19 cellular contexts compared by ENCODE assay signal in the genomic region with DNA sequence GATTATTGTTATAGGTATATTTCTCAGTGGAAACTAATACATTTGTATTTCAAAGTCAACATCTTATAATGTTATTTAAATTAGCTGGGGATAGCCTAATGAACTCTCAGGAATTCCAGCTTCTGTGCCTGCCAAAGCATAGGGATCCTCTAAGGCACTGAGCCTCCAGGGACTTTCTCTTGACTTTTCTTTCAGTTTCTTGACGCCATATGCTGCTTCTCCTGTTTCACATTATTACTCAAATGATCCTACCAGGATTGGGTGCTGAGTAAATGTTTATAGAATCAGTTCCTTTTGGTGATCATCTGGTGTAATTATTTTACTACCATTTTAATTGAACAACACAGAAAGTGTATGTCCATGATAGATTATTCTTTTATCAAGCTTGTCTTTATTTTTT. TPM values are rescaled to one million over a fixed set of nuclear protein-coding genes. Genes with fewer than 3 reads are reported as not detected.
DNase-seq lines count a peak whose midpoint lies in the region; ATAC-seq and TF ChIP-seq lines count a peak whose summit lies in the region.
"Had no signal": no experiment of that assay in that cellular context is flagged by ENCODE, and none has a peak within 500 bp of the region (broad histone marks: within the 10 kb centered on the region; RNA-seq: fewer than 3 reads in every experiment).

No MANE protein-coding gene starts in this region.

- no peaks in the 10 kb centered on the region for H3K9me3 ChIP-seq in body of pancreas
- H3K9me3 ChIP-seq: prostate gland, uterus had no signal

- WGBS in mesendoderm (ENCODE audit: extremely low coverage, insufficient coverage, low lambda C conversion rate): no CpG with 5 or more reads among the region's 1 CpG
- 76 to 82% methylated on average over 1 of the region's 1 CpG for WGBS in body of pancreas, 2 donors

- no peak overlapping the region for H3K18ac ChIP-seq in mesendoderm (ENCODE audit: low read length)

- TF ChIP-seq POLR2A in body of pancreas (IDR thresholded peaks at IDR 0.05): no peak

- H2AFZ ChIP-seq in ACC112 (ENCODE audit: low read length, unreplicated experiment): no peak overlapping the region
- H2AFZ ChIP-seq: PC-9 had no signal

- no peak overlapping the region for H2AK5ac ChIP-seq in mesendoderm (ENCODE audit: low read length)

- H3K79me2 ChIP-seq in ACC112 (ENCODE audit: control insufficient read depth, insufficient read depth, low read length, unreplicated experiment): no peaks in the 10 kb centered on the region
- H3K79me2 ChIP-seq in mesendoderm (ENCODE audit: control insufficient read depth, insufficient read depth, low read length): no peaks in the 10 kb centered on the region

- no peak overlapping the region for H2BK120ac ChIP-seq in mesendoderm (ENCODE audit: low read depth, low read length)

- ATAC-seq in GM19463 (IDR thresholded peaks at IDR 0.05; ENCODE audit: unreplicated experiment): peak; percentile 59
- peak; percentile 65 for ATAC-seq in HG03175 (IDR thresholded peaks at IDR 0.05; ENCODE audit: unreplicated experiment)
- peak; percentile 57; the same call in 2 of the 3 replicates for ATAC-seq in SK-N-SH treated with all-trans-retinoic acid at 6 μM for 48 hours
- no peak for ATAC-seq in body of pancreas
- ATAC-seq: activated T-cell treated with anti-CD3 and anti-CD28 coated beads, Interleukin-2, amount 50 U/mL, for 4 hours; CD8-positive, alpha-beta T cell; naive thymus-derived CD4-positive, alpha-beta T cell had no signal

- H3K4me3 ChIP-seq in ACC112 (ENCODE audit: low read depth, low read length) (peak overlapping the region; percentile 25; the same call in 1 of the 2 replicates), mesendoderm (ENCODE audit: low read length) (no peak overlapping the region), body of pancreas (no peak overlapping the region)
- H3K4me3 ChIP-seq: cardiac muscle cell, lung, PC-9, prostate gland, uterus had no signal

- H3K27ac ChIP-seq in ACC112 (ENCODE audit: low read depth, low read length) (no peak overlapping the region), mesendoderm (ENCODE audit: low read depth, low read length) (no peak overlapping the region), body of pancreas (no peak overlapping the region)
- H3K27ac ChIP-seq: cardiac muscle cell, PC-9, prostate gland, uterus had no signal

- no peak overlapping the region for H3K56ac ChIP-seq in mesendoderm (ENCODE audit: low read length)

- no peak overlapping the region for H4K5ac ChIP-seq in mesendoderm (ENCODE audit: low read length)

- no peak overlapping the region for H4K8ac ChIP-seq in mesendoderm (ENCODE audit: low read depth, low read length)

- no peak for TF ChIP-seq CTCF in body of pancreas (IDR thresholded peaks at IDR 0.05)

- H3K36me3 ChIP-seq in ACC112 (ENCODE audit: insufficient read depth, low read length) (no peaks in the 10 kb centered on the region), mesendoderm (ENCODE audit: control insufficient read depth, insufficient read depth, low read length) (no peaks in the 10 kb centered on the region), body of pancreas (replicated peaks in 1 of 2; ENCODE audit: insufficient read depth in 1 of 2, low read depth in 2 of 2) (no peaks in the 10 kb centered on the region)
- H3K36me3 ChIP-seq: cardiac muscle cell, prostate gland, uterus had no signal

- no peak overlapping the region for H2BK15ac ChIP-seq in mesendoderm (replicated peaks; ENCODE audit: low read depth)

- H3K27me3 ChIP-seq in ACC112 (ENCODE audit: insufficient read depth, low read length) (no peaks in the 10 kb centered on the region), mesendoderm (ENCODE audit: insufficient read depth, low read length, poor library complexity) (no peaks in the 10 kb centered on the region), body of pancreas (no peaks in the 10 kb centered on the region)
- H3K27me3 ChIP-seq: cardiac muscle cell, uterus had no signal

- no peak overlapping the region for H2BK5ac ChIP-seq in mesendoderm (ENCODE audit: low read length)

- intact Hi-C loops in body of pancreas (cut with DNase I): no loop called here

- no peak overlapping the region for H3K4me2 ChIP-seq in mesendoderm (ENCODE audit: low read length)
- H3K4me2 ChIP-seq: PC-9 had no signal

- DNase-seq in cerebellar nuclear complex (lab: John Stamatoyannopoulos, UW): no peak
- no peak for DNase-seq in 8988T
- no peak for DNase-seq in mesendoderm
- DNase-seq in body of pancreas: no peak
- DNase-seq: activated CD4-positive, alpha-beta T cell treated with anti-CD3 and anti-CD28 coated beads, Interleukin-2, amount 50 U/mL, for 48 hours; activated naive CD8-positive, alpha-beta T cell treated with anti-CD3 and anti-CD28 coated beads for 36 hours; activated T-cell treated with anti-CD3 and anti-CD28 coated beads, Interleukin-2, amount 50 U/mL, for 4 hours; CD8-positive, alpha-beta T cell; naive thymus-derived CD4-positive, alpha-beta T cell; NCI-H510A; PC-9; uterus had no signal

- no peak overlapping the region for H3K4ac ChIP-seq in mesendoderm (ENCODE audit: low read depth, low read length)

- no peak overlapping the region for H3K9ac ChIP-seq in mesendoderm (ENCODE audit: low read length)

- H3K23ac ChIP-seq in mesendoderm (ENCODE audit: low read length): no peak overlapping the region

- no peaks in the 10 kb centered on the region for H3K4me1 ChIP-seq in ACC112 (ENCODE audit: control insufficient read depth, insufficient read depth, low read length, unreplicated experiment)
- H3K4me1 ChIP-seq in mesendoderm (ENCODE audit: control insufficient read depth, low read depth, low read length): no peaks in the 10 kb centered on the region
- peaks cover 13% of the 10 kb centered on the region for H3K4me1 ChIP-seq in body of pancreas
- H3K4me1 ChIP-seq: prostate gland, uterus had no signal

- peaks cover 1% of the 10 kb centered on the region for H3K79me1 ChIP-seq in mesendoderm (ENCODE audit: low read length)

TF ChIP-seq in SK-N-SH treated with all-trans-retinoic acid at 6 μM for 48 hours, 23 proteins besides CTCF, POLR2A, EP300 and RAD21 (continues in another document):
- TF ChIP-seq RARB (CRISPR knock-in tag; IDR thresholded peaks at IDR 0.05) (no peak), OSR1 (CRISPR knock-in tag; IDR thresholded peaks at IDR 0.05) (no peak), PPARA (CRISPR knock-in tag; IDR thresholded peaks at IDR 0.05; ENCODE audit: borderline replicate concordance) (no peak), ZFP30 (CRISPR knock-in tag; IDR thresholded peaks at IDR 0.05) (no peak), ZNF8 (CRISPR knock-in tag; IDR thresholded peaks at IDR 0.05) (no peak), CSDC2 (CRISPR knock-in tag; IDR thresholded peaks at IDR 0.05) (no peak), ZNF70 (CRISPR knock-in tag; IDR thresholded peaks at IDR 0.05) (no peak)
- TF ChIP-seq, protein P1, sequence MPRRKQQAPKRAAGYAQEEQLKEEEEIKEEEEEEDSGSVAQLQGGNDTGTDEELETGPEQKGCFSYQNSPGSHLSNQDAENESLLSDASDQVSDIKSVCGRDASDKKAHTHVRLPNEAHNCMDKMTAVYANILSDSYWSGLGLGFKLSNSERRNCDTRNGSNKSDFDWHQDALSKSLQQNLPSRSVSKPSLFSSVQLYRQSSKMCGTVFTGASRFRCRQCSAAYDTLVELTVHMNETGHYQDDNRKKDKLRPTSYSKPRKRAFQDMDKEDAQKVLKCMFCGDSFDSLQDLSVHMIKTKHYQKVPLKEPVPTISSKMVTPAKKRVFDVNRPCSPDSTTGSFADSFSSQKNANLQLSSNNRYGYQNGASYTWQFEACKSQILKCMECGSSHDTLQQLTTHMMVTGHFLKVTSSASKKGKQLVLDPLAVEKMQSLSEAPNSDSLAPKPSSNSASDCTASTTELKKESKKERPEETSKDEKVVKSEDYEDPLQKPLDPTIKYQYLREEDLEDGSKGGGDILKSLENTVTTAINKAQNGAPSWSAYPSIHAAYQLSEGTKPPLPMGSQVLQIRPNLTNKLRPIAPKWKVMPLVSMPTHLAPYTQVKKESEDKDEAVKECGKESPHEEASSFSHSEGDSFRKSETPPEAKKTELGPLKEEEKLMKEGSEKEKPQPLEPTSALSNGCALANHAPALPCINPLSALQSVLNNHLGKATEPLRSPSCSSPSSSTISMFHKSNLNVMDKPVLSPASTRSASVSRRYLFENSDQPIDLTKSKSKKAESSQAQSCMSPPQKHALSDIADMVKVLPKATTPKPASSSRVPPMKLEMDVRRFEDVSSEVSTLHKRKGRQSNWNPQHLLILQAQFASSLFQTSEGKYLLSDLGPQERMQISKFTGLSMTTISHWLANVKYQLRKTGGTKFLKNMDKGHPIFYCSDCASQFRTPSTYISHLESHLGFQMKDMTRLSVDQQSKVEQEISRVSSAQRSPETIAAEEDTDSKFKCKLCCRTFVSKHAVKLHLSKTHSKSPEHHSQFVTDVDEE (CRISPR knock-in tag; IDR thresholded peaks at IDR 0.05): no peak
- TF ChIP-seq, protein P2, sequence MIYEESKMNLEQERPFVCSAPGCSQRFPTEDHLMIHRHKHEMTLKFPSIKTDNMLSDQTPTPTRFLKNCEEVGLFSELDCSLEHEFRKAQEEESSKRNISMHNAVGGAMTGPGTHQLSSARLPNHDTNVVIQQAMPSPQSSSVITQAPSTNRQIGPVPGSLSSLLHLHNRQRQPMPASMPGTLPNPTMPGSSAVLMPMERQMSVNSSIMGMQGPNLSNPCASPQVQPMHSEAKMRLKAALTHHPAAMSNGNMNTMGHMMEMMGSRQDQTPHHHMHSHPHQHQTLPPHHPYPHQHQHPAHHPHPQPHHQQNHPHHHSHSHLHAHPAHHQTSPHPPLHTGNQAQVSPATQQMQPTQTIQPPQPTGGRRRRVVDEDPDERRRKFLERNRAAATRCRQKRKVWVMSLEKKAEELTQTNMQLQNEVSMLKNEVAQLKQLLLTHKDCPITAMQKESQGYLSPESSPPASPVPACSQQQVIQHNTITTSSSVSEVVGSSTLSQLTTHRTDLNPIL (CRISPR knock-in tag; IDR thresholded peaks at IDR 0.05; ENCODE audit: low read depth): no peak
- TF ChIP-seq, protein P3, sequence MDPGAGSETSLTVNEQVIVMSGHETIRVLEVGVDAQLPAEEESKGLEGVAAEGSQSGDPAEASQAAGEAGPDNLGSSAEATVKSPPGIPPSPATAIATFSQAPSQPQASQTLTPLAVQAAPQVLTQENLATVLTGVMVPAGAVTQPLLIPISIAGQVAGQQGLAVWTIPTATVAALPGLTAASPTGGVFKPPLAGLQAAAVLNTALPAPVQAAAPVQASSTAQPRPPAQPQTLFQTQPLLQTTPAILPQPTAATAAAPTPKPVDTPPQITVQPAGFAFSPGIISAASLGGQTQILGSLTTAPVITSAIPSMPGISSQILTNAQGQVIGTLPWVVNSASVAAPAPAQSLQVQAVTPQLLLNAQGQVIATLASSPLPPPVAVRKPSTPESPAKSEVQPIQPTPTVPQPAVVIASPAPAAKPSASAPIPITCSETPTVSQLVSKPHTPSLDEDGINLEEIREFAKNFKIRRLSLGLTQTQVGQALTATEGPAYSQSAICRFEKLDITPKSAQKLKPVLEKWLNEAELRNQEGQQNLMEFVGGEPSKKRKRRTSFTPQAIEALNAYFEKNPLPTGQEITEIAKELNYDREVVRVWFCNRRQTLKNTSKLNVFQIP (CRISPR knock-in tag; IDR thresholded peaks at IDR 0.05; ENCODE audit: borderline replicate concordance, low read depth): no peak

RNA-seq across cellular contexts. Expression of a gene that starts 7.9 kb away (rescaled TPM):
- polyA plus RNA-seq in mesendoderm (2013, experiment 1 of 2): 11.4 TPM
- polyA plus RNA-seq in mesendoderm (2013, experiment 2 of 2): 12.3 TPM
- 1 to 10 TPM; 2.6 to 9.6 TPM for total RNA-seq in body of pancreas

RNA-seq across cellular contexts. Expression of a gene that starts 8.0 kb away (rescaled TPM):
- polyA plus RNA-seq in mesendoderm (2013, experiment 1 of 2): 176 TPM
- polyA plus RNA-seq in mesendoderm (2013, experiment 2 of 2): 175 TPM
- total RNA-seq in body of pancreas: 10 to 100 TPM; 14.2 to 30.4 TPM
